In genomic region chr7:16647435-16647960, GRCh38 we compare ENCODE assay signal across 9 cellular contexts. TPM values are rescaled to one million over a fixed set of nuclear protein-coding genes. Genes with fewer than 3 reads are reported as not detected.
DNase-seq lines count a peak whose midpoint lies in the region; ATAC-seq and TF ChIP-seq lines count a peak whose summit lies in the region.
"Had no signal": no experiment of that assay in that cellular context is flagged by ENCODE, and none has a peak within 500 bp of the region (broad histone marks: within the 10 kb centered on the region; RNA-seq: fewer than 3 reads in every experiment).

No MANE protein-coding gene starts in this region.

- H3K36me3 Mint-ChIP-seq in osteocyte (ENCODE audit: unreplicated experiment): no peaks in the 10 kb centered on the region

- H3K4me3 Mint-ChIP-seq in osteocyte (ENCODE audit: unreplicated experiment): peak overlapping the region; percentile 100

- no peaks in the 10 kb centered on the region for H3K9me3 Mint-ChIP-seq in osteocyte (ENCODE audit: unreplicated experiment)

- H3K4me3 ChIP-seq in coronary artery: peak overlapping the region; percentile 90

- peak overlapping the region; percentile 75 for H3K27ac Mint-ChIP-seq in osteocyte (ENCODE audit: unreplicated experiment)

- TF ChIP-seq CTCF in coronary artery (IDR thresholded peaks at IDR 0.05) (no peak), osteocyte (IDR thresholded peaks at IDR 0.05) (no peak)

- DNase-seq in G401 (ENCODE audit: low spot score) (peak; percentile 34), NCI-H526 treated with DMSO at 0.1 percent for 48 hours (lab: John Stamatoyannopoulos, UW) (peak; percentile 36), coronary artery (ENCODE audit: low spot score) (no peak), osteocyte (ENCODE audit: extremely low spot score, unreplicated experiment) (no peak), inferior parietal cortex (ENCODE audit: extremely low spot score) (no peak), glomerular visceral epithelial cell (ENCODE audit: extremely low spot score) (no peak)
- DNase-seq: stimulated activated CD4-positive, alpha-beta T cell treated with anti-CD3 and anti-CD28 coated beads, Interleukin-4, amount 100 ng/mL, for 4 hours had no signal

- ATAC-seq in HG02973 (IDR thresholded peaks at IDR 0.05; ENCODE audit: unreplicated experiment) (no peak), GM19455 (IDR thresholded peaks at IDR 0.05; ENCODE audit: unreplicated experiment) (no peak)

- in situ Hi-C loops in G401 (cut with HindIII; ENCODE audit: low sequenced_read_pairs): no loop called here

- H3K4me1 Mint-ChIP-seq in osteocyte (ENCODE audit: unreplicated experiment): peaks cover 62% of the 10 kb centered on the region

- H3K27me3 Mint-ChIP-seq in osteocyte (ENCODE audit: unreplicated experiment): no peaks in the 10 kb centered on the region

- no peak overlapping the region for H3K27ac ChIP-seq in coronary artery

RNA-seq across cellular contexts. Expression of gene BZW2, which starts 1.5 kb away (rescaled TPM):
- total RNA-seq in G401 (2014; rRNA removed; shearing (Covaris generic)): 52.2 and 64.7 TPM in 2 replicates
- 60.9 and 61.3 TPM in 2 replicates for total RNA-seq in osteocyte

RNA-seq across cellular contexts. Expression of gene ANKMY2, which starts 1.9 kb away (rescaled TPM):
- 13.4 and 20.5 TPM in 2 replicates for total RNA-seq in G401 (2014; rRNA removed; shearing (Covaris generic))
- 16.9 TPM in 2 replicates for total RNA-seq in osteocyte

Comparison
In these comparisons a context has a peak if more than half of its experiments do, and no peak if none do; other contexts are left out.
1. DNase-seq: peak in G401 (single experiment) and NCI-H526 treated with DMSO at 0.1 percent for 48 hours (single experiment); none in coronary artery (single experiment), osteocyte (single experiment), inferior parietal cortex (single experiment) and glomerular visceral epithelial cell (single experiment).